1 cellular context compared by ENCODE assay signal in genomic region chr13:41588899-41589298, GRCh38.
A peak's percentile ranks its signal among the peaks of the same experiment; 100 is the strongest.
TF ChIP-seq lines count a peak whose summit lies in the region.

No MANE protein-coding gene starts in this region.

TF ChIP-seq in K562, 482 proteins besides CTCF, POLR2A, EP300 and RAD21 (continued from another document and continues in another):
- no peak for TF ChIP-seq THAP12 (CRISPR knock-in tag; IDR thresholded peaks at IDR 0.05)
- TF ChIP-seq MIER1 (IDR thresholded peaks at IDR 0.05; ENCODE audit: low read depth), result no peak
- TF ChIP-seq RCOR1 (IDR thresholded peaks at IDR 0.05; ENCODE audit: borderline replicate concordance in 1 of 2, low read depth in 2 of 2, low read length in 2 of 2), result no peak
- no peak for TF ChIP-seq MITF (IDR thresholded peaks at IDR 0.05)
- no peak for TF ChIP-seq MAZ (CRISPR knock-in tag; conservative IDR thresholded peaks at IDR 0.05 in 1 of 2, IDR thresholded peaks at IDR 0.05 in 1 of 2)
- no peak for TF ChIP-seq ZNF57 (CRISPR knock-in tag; IDR thresholded peaks at IDR 0.05)
- no peak for TF ChIP-seq ZNF75A (CRISPR knock-in tag; IDR thresholded peaks at IDR 0.05)
- no peak for TF ChIP-seq CCAR2 (IDR thresholded peaks at IDR 0.05; ENCODE audit: low read depth, low read length)
- no peak for TF ChIP-seq CEBPZ (IDR thresholded peaks at IDR 0.05; ENCODE audit: borderline replicate concordance, low read depth, low read length)
- TF ChIP-seq BRF2 (IDR thresholded peaks at IDR 0.05; ENCODE audit: borderline replicate concordance, insufficient read depth, insufficient read length), result no peak
- TF ChIP-seq GATA2 (CRISPR knock-in tag; IDR thresholded peaks at IDR 0.05), result no peak
- no peak for TF ChIP-seq ZNF3 (CRISPR knock-in tag; IDR thresholded peaks at IDR 0.05)
- TF ChIP-seq YBX1 (IDR thresholded peaks at IDR 0.05), result no peak
- TF ChIP-seq ZNF407 (IDR thresholded peaks at IDR 0.05; ENCODE audit: low read depth), result no peak
- no peak for TF ChIP-seq HNRNPK (IDR thresholded peaks at IDR 0.05; ENCODE audit: low read depth, low read length, poor library complexity, severe bottlenecking)
- TF ChIP-seq ZFPM2 (CRISPR knock-in tag; IDR thresholded peaks at IDR 0.05), result no peak
- no peak for TF ChIP-seq NR2F6 (CRISPR knock-in tag; IDR thresholded peaks at IDR 0.05)
- no peak for TF ChIP-seq PHTF2 (CRISPR knock-in tag; IDR thresholded peaks at IDR 0.05)
- TF ChIP-seq MEIS2 (IDR thresholded peaks at IDR 0.05; ENCODE audit: partially characterized antibody), result peak; percentile 90
- TF ChIP-seq DPF2 (IDR thresholded peaks at IDR 0.05), result 0 out of 2 replicates have a peak, but pooled peaks have one; percentile 39
- TF ChIP-seq HMG20A (CRISPR knock-in tag; conservative IDR thresholded peaks at IDR 0.05), result no peak
- no peak for TF ChIP-seq ZSCAN32 (CRISPR knock-in tag; IDR thresholded peaks at IDR 0.05)
- TF ChIP-seq PHB (CRISPR knock-in tag; IDR thresholded peaks at IDR 0.05), result no peak
- TF ChIP-seq PBX2 (CRISPR knock-in tag; IDR thresholded peaks at IDR 0.05; ENCODE audit: low read depth), result no peak
- peak; percentile 94 for TF ChIP-seq PBX2 (tag; conservative IDR thresholded peaks at IDR 0.05; ENCODE audit: low read depth)
- no peak for TF ChIP-seq ETV1 (tag; conservative IDR thresholded peaks at IDR 0.05; ENCODE audit: low read depth)
- TF ChIP-seq SRSF1 (IDR thresholded peaks at IDR 0.05; ENCODE audit: low read depth, low read length), result no peak
- peak; percentile 94 for TF ChIP-seq C11orf30 (IDR thresholded peaks at IDR 0.05; ENCODE audit: low read depth)
- peak; percentile 68 for TF ChIP-seq SMARCA4 (IDR thresholded peaks at IDR 0.05)
- TF ChIP-seq NFE2 (IDR thresholded peaks at IDR 0.05; ENCODE audit: low read depth), result peak; percentile 86
- TF ChIP-seq JUND (IDR thresholded peaks at IDR 0.05; ENCODE audit: borderline replicate concordance, low read depth, low read length), result peak; percentile 65
- peak; percentile 29; the same call in 1 of the 3 replicates for TF ChIP-seq JUND (tag; IDR thresholded peaks at IDR 0.05; ENCODE audit: borderline replicate concordance, low read depth, low read length)
- no peak for TF ChIP-seq FOS (IDR thresholded peaks at IDR 0.05; ENCODE audit: extremely low read depth, insufficient read length)
- peak; percentile 47; the same call in 1 of the 2 replicates for TF ChIP-seq SMARCE1 (IDR thresholded peaks at IDR 0.05)
- no peak for TF ChIP-seq ZNF449 (CRISPR knock-in tag; IDR thresholded peaks at IDR 0.05)
- no peak for TF ChIP-seq NR1H2 (CRISPR knock-in tag; IDR thresholded peaks at IDR 0.05)
- no peak for TF ChIP-seq SIN3B (IDR thresholded peaks at IDR 0.05; ENCODE audit: low read depth)
